Comparison of ENCODE assay signal across 24 cellular contexts in genomic region chr12:82757059-82757458, GRCh38.
DNase-seq lines count a peak whose midpoint lies in the region; ATAC-seq and TF ChIP-seq lines count a peak whose summit lies in the region.
"Had no signal": no experiment of that assay in that cellular context is flagged by ENCODE, and none has a peak within 500 bp of the region (broad histone marks: within the 10 kb centered on the region; RNA-seq: fewer than 3 reads in every experiment).

No MANE protein-coding gene starts in this region.

- H4K20me1 ChIP-seq in IMR-90 (ENCODE audit: insufficient read depth, low read length), result no peaks in the 10 kb centered on the region

- no peak overlapping the region for H2AFZ ChIP-seq in IMR-90 (replicated peaks; ENCODE audit: low read length, poor library complexity)

- POLR2A ChIA-PET in IMR-90 (lab: Charles Lee; ENCODE audit: unreplicated experiment), result no interaction called here

- no peaks in the 10 kb centered on the region for H3K79me1 ChIP-seq in IMR-90 (ENCODE audit: low read depth in 1 of 2, low read length in 2 of 2)

- CTCF ChIA-PET in IMR-90 (lab: Yijun Ruan, JAX), result no interaction called here

- H3K27me3 Mint-ChIP-seq in effector memory CD8-positive, alpha-beta T cell, result no peaks in the 10 kb centered on the region
- H3K27me3 Mint-ChIP-seq: activated naive CD8-positive, alpha-beta T cell treated with anti-CD3 and anti-CD28 coated beads, Interleukin-2, amount 50 U/mL, for 24 hours; CD8-positive, alpha-beta memory T cell; T-helper 17 cell had no signal

- H3K9me3 Mint-ChIP-seq in effector memory CD8-positive, alpha-beta T cell, result no peaks in the 10 kb centered on the region
- H3K9me3 Mint-ChIP-seq: activated naive CD8-positive, alpha-beta T cell treated with anti-CD3 and anti-CD28 coated beads, Interleukin-2, amount 50 U/mL, for 24 hours; CD8-positive, alpha-beta memory T cell; H9; nephron had no signal

- no peak overlapping the region for H2AK5ac ChIP-seq in IMR-90 (ENCODE audit: low read depth, low read length)

- no peak overlapping the region for H3K14ac ChIP-seq in IMR-90 (replicated peaks; ENCODE audit: low read depth, low read length)

- H3K4me3 ChIP-seq in IMR-90 (ENCODE audit: insufficient read depth, low read depth, low read length) (no peak overlapping the region), fibroblast of mammary gland (ENCODE audit: control insufficient read depth, low read depth, low read length) (no peak overlapping the region), psoas muscle (no peak overlapping the region)
- H3K4me3 ChIP-seq: Peyer's patch, testis had no signal

- H4K5ac ChIP-seq in IMR-90 (ENCODE audit: low read depth, low read length), result no peak overlapping the region

- no peak overlapping the region for H2BK20ac ChIP-seq in IMR-90 (ENCODE audit: low read depth, low read length)

- H3K4me1 ChIP-seq in IMR-90 (ENCODE audit: control insufficient read depth, insufficient read depth, low read length) (no peaks in the 10 kb centered on the region), psoas muscle (peaks cover 5% of the 10 kb centered on the region)
- H3K4me1 ChIP-seq: Peyer's patch had no signal

- TF ChIP-seq CTCF in IMR-90 (conservative IDR thresholded peaks at IDR 0.05; ENCODE audit: low read depth, low read length) (no peak), fibroblast of mammary gland (conservative IDR thresholded peaks at IDR 0.05; ENCODE audit: control insufficient read depth, insufficient read depth, low read depth, low read length) (no peak), psoas muscle (IDR thresholded peaks at IDR 0.05) (no peak)

- no peak overlapping the region for H3K23ac ChIP-seq in IMR-90 (ENCODE audit: low read depth, low read length)

- ATAC-seq in IMR-90 (ENCODE audit: low read depth) (peak; percentile 54), sciatic nerve (peak; percentile 71), psoas muscle (no peak), GM21786 (IDR thresholded peaks at IDR 0.05; ENCODE audit: unreplicated experiment) (no peak)
- no peak for ATAC-seq in effector memory CD8-positive, alpha-beta T cell (replicated peaks)
- ATAC-seq: activated naive CD8-positive, alpha-beta T cell treated with anti-CD3 and anti-CD28 coated beads, Interleukin-2, amount 50 U/mL, for 24 hours; left colon; T-helper 17 cell had no signal

- no peak overlapping the region for H2AK9ac ChIP-seq in IMR-90 (replicated peaks; ENCODE audit: low read depth, low read length, poor library complexity)

- TF ChIP-seq RAD21 in IMR-90 (IDR thresholded peaks at IDR 0.05; ENCODE audit: low read length), result no peak

- no peaks in the 10 kb centered on the region for H3K9me1 ChIP-seq in IMR-90 (ENCODE audit: insufficient read depth, low read length)

- no peak overlapping the region for H4K8ac ChIP-seq in IMR-90 (ENCODE audit: low read depth in 2 of 2, low read length in 2 of 2)

- no peaks in the 10 kb centered on the region for H3K36me3 Mint-ChIP-seq in effector memory CD8-positive, alpha-beta T cell (ENCODE audit: insufficient read depth)
- H3K36me3 Mint-ChIP-seq: CD8-positive, alpha-beta memory T cell had no signal

- no peak overlapping the region for H2BK15ac ChIP-seq in IMR-90 (ENCODE audit: low read depth, low read length)

- dilution Hi-C loops in IMR-90 (cut with HindIII; ENCODE audit: low sequenced_read_pairs, unreplicated experiment), result no loop called here

- no peak overlapping the region for H4K91ac ChIP-seq in IMR-90 (ENCODE audit: insufficient read depth, low read depth, low read length)

- H2BK5ac ChIP-seq in IMR-90 (ENCODE audit: low read depth, low read length, poor library complexity, severe bottlenecking), result no peak overlapping the region

- no peak overlapping the region for H3K56ac ChIP-seq in IMR-90 (ENCODE audit: extremely low read depth, insufficient read depth, low read length)

- no peak overlapping the region for H2BK120ac ChIP-seq in IMR-90 (ENCODE audit: low read depth, low read length)

- no peak overlapping the region for H3K4ac ChIP-seq in IMR-90 (ENCODE audit: low read depth, low read length)

- in situ Hi-C loops in IMR-90 (cut with MboI; ENCODE audit: low sequenced_read_pairs), result no loop called here

- H3K9me3 ChIP-seq in IMR-90 (ENCODE audit: control insufficient read depth, insufficient read depth, low read length), result no peaks in the 10 kb centered on the region
- H3K9me3 ChIP-seq in psoas muscle, result no peaks in the 10 kb centered on the region
- H3K9me3 ChIP-seq: Peyer's patch, testis had no signal

- WGBS in IMR-90 (ENCODE audit: extremely low coverage in 2 of 2, insufficient read length in 1 of 2), 2 experiments, result no CpG with 5 or more reads among the region's 1 CpG
- WGBS in psoas muscle, 3 donors, result 67 to 81% (median 71%) methylated on average over 1 of the region's 1 CpG

- BruUV-seq in IMR-90 (replicated peaks; lab: Mats Ljungman, UMichigan), result no TSS peak

- no peaks in the 10 kb centered on the region for H3K4me1 Mint-ChIP-seq in effector memory CD8-positive, alpha-beta T cell (ENCODE audit: low read depth in 2 of 2)
- H3K4me1 Mint-ChIP-seq: activated naive CD8-positive, alpha-beta T cell treated with anti-CD3 and anti-CD28 coated beads, Interleukin-2, amount 50 U/mL, for 24 hours; CD8-positive, alpha-beta memory T cell; T-helper 17 cell had no signal

- H3K4me2 ChIP-seq in IMR-90 (ENCODE audit: low read depth, low read length), result no peak overlapping the region

- H3K27me3 ChIP-seq in IMR-90 (ENCODE audit: control insufficient read depth, insufficient read depth, low read length) (no peaks in the 10 kb centered on the region), psoas muscle (ENCODE audit: insufficient read depth in 3 of 3, low read length in 2 of 3) (no peaks in the 10 kb centered on the region)
- H3K27me3 ChIP-seq: brain microvascular endothelial cell, Peyer's patch, testis had no signal

- no peak overlapping the region for H3K27ac Mint-ChIP-seq in effector memory CD8-positive, alpha-beta T cell
- H3K27ac Mint-ChIP-seq: activated naive CD8-positive, alpha-beta T cell treated with anti-CD3 and anti-CD28 coated beads, Interleukin-2, amount 50 U/mL, for 24 hours; CD8-positive, alpha-beta memory T cell; H9; T-helper 17 cell had no signal

- no peak overlapping the region for H3K9ac ChIP-seq in IMR-90 (ENCODE audit: low read depth, low read length)

- DNase-seq in GM03348 (ENCODE audit: low spot score) (peak; percentile 41), IMR-90 (no peak), fibroblast of mammary gland (ENCODE audit: low read depth) (peak; percentile 40), sciatic nerve (ENCODE audit: low spot score) (no peak), psoas muscle (no peak)
- DNase-seq in effector memory CD8-positive, alpha-beta T cell, result no peak
- DNase-seq: activated CD4-positive, alpha-beta T cell treated with anti-CD3 and anti-CD28 coated beads, Interleukin-2, amount 50 U/mL, for 4 hours; activated CD8-positive, alpha-beta memory T cell treated with anti-CD3 and anti-CD28 coated beads, Interleukin-2, amount 50 U/mL, for 48 hours; activated naive CD8-positive, alpha-beta T cell treated with anti-CD3 and anti-CD28 coated beads, Interleukin-2, amount 50 U/mL, for 24 hours; brain microvascular endothelial cell; CD8-positive, alpha-beta memory T cell; cortex of kidney; left colon; MM.1S; NCI-H1436; NCI-H2171; Peyer's patch; stimulated activated CD4-positive, alpha-beta T cell treated with anti-CD3 and anti-CD28 coated beads, Interleukin-4, amount 100 ng/mL, for 1 hour; stimulated activated naive CD4-positive, alpha-beta T cell; T-helper 17 cell; testis had no signal

- H3K18ac ChIP-seq in IMR-90 (ENCODE audit: low read depth, low read length), result no peak overlapping the region

- no peak for TF ChIP-seq POLR2A in IMR-90 (IDR thresholded peaks at IDR 0.05; ENCODE audit: low read depth, low read length)

- H3K36me3 ChIP-seq in IMR-90 (ENCODE audit: control insufficient read depth, insufficient read depth, low read length) (no peaks in the 10 kb centered on the region), psoas muscle (ENCODE audit: insufficient read depth in 1 of 2, low read depth in 1 of 2) (no peaks in the 10 kb centered on the region)
- H3K36me3 ChIP-seq: brain microvascular endothelial cell, Peyer's patch had no signal

- H3K4me3 Mint-ChIP-seq in effector memory CD8-positive, alpha-beta T cell, result no peak overlapping the region
- H3K4me3 Mint-ChIP-seq: activated naive CD8-positive, alpha-beta T cell treated with anti-CD3 and anti-CD28 coated beads, Interleukin-2, amount 50 U/mL, for 24 hours; CD8-positive, alpha-beta memory T cell; H9; nephron; T-helper 17 cell had no signal

- H3K27ac ChIP-seq in IMR-90 (ENCODE audit: insufficient read depth, low read length), result no peak overlapping the region
- H3K27ac ChIP-seq in psoas muscle, result no peak overlapping the region
- H3K27ac ChIP-seq: brain microvascular endothelial cell, Peyer's patch, testis had no signal

- intact Hi-C loops in IMR-90 (cut with micrococcal nuclease), result no loop called here
- intact Hi-C loops in sciatic nerve (cut with DNase I), result no loop called here
- intact Hi-C loops in psoas muscle (cut with DNase I), result no loop called here

TF ChIP-seq in IMR-90, 13 proteins besides CTCF, POLR2A, EP300 and RAD21 (continues in another document):
- no peak for TF ChIP-seq CHD1 (IDR thresholded peaks at IDR 0.05; ENCODE audit: low read depth, low read length)
- TF ChIP-seq RCOR1 (IDR thresholded peaks at IDR 0.05; ENCODE audit: insufficient replicate concordance, low read length), result no peak
- TF ChIP-seq CEBPB (IDR thresholded peaks at IDR 0.05; ENCODE audit: low read depth, low read length), result no peak
- no peak for TF ChIP-seq FOS (IDR thresholded peaks at IDR 0.05; ENCODE audit: low read depth, low read length)
- no peak for TF ChIP-seq NFE2L2 (IDR thresholded peaks at IDR 0.05; ENCODE audit: low read depth, low read length)
- no peak for TF ChIP-seq MXI1 (IDR thresholded peaks at IDR 0.05; ENCODE audit: borderline replicate concordance, low read depth, low read length)
- no peak for TF ChIP-seq RFX5 (IDR thresholded peaks at IDR 0.05; ENCODE audit: low read depth, low read length)
- no peak for TF ChIP-seq BHLHE40 (IDR thresholded peaks at IDR 0.05; ENCODE audit: low read depth, low read length)
- TF ChIP-seq SMC3 (IDR thresholded peaks at IDR 0.05; ENCODE audit: low read depth, low read length), result no peak
- TF ChIP-seq MAFK (IDR thresholded peaks at IDR 0.05; ENCODE audit: low read depth, low read length), result no peak
- no peak for TF ChIP-seq MAZ (IDR thresholded peaks at IDR 0.05; ENCODE audit: borderline replicate concordance, low read depth, low read length)
- no peak for TF ChIP-seq ELK1 (IDR thresholded peaks at IDR 0.05; ENCODE audit: borderline replicate concordance, low read depth, low read length)

Comparison
In these comparisons a context has a peak if more than half of its experiments do, and no peak if none do; other contexts are left out.
1. DNase-seq: peak in GM03348 (single experiment) and fibroblast of mammary gland (single experiment); none in IMR-90 (single experiment), sciatic nerve (single experiment), effector memory CD8-positive, alpha-beta T cell (0 of 3) and psoas muscle (0 of 2).
2. ATAC-seq: peak in IMR-90 (single experiment) and sciatic nerve (single experiment); none in effector memory CD8-positive, alpha-beta T cell (single experiment), psoas muscle (0 of 4) and GM21786 (single experiment).